In genomic region chr22:46663436-46664100, GRCh38 we compare ENCODE assay signal across 25 cellular contexts.
"Had no signal": no experiment of that assay in that cellular context is flagged by ENCODE, and none has a peak within 500 bp of the region (broad histone marks: within the 10 kb centered on the region; RNA-seq: fewer than 3 reads in every experiment).

No MANE protein-coding gene starts in this region.

- H3K4me3 Mint-ChIP-seq: activated CD4-positive, alpha-beta T cell treated with anti-CD3 and anti-CD28 coated beads, Interleukin-2, amount 10 ng/mL, durations not matched to agents 24 days and 14 days; activated naive CD8-positive, alpha-beta T cell; T-helper 1 cell treated with Interleukin-12 subunit alpha and Interleukin-12 subunit beta and Interleukin-4 antibody, amounts not matched to agents 30 μg/mL and 1 μg/mL, for 36 hours; WTC11 had no signal

- ATAC-seq: WTC11 had no signal

- H3K4me3 ChIP-seq: adrenal gland, SJSA1 had no signal

- H3K27ac Mint-ChIP-seq: activated CD4-positive, alpha-beta T cell treated with anti-CD3 and anti-CD28 coated beads, Interleukin-2, amount 10 ng/mL, durations not matched to agents 24 days and 14 days; activated naive CD8-positive, alpha-beta T cell; T-helper 1 cell treated with Interleukin-12 subunit alpha and Interleukin-12 subunit beta and Interleukin-4 antibody, amounts not matched to agents 30 μg/mL and 1 μg/mL, for 36 hours had no signal

- H3K27me3 ChIP-seq: adrenal gland, SJSA1 had no signal

- H3K4me1 ChIP-seq: SJSA1 had no signal

- H3K9me3 Mint-ChIP-seq: activated CD4-positive, alpha-beta T cell treated with anti-CD3 and anti-CD28 coated beads, Interleukin-2, amount 10 ng/mL, durations not matched to agents 24 days and 14 days; T-helper 1 cell treated with Interleukin-12 subunit alpha and Interleukin-12 subunit beta and Interleukin-4 antibody, amounts not matched to agents 30 μg/mL and 1 μg/mL, for 36 hours; WTC11 had no signal

- H3K36me3 Mint-ChIP-seq: activated naive CD8-positive, alpha-beta T cell; WTC11 had no signal

- H3K27ac ChIP-seq: SJSA1 had no signal

- H3K27me3 Mint-ChIP-seq: activated CD4-positive, alpha-beta T cell treated with anti-CD3 and anti-CD28 coated beads, Interleukin-2, amount 10 ng/mL, durations not matched to agents 24 days and 14 days; activated naive CD8-positive, alpha-beta T cell had no signal

- H3K9me3 ChIP-seq: adrenal gland, SJSA1 had no signal

- DNase-seq: activated CD4-positive, alpha-beta T cell treated with anti-CD3 and anti-CD28 coated beads for 1 hour; activated CD4-positive, alpha-beta T cell treated with anti-CD3 and anti-CD28 coated beads, Interleukin-2, amount 10 ng/mL, durations not matched to agents 24 days and 14 days; activated CD4-positive, alpha-beta T cell treated with anti-CD3 and anti-CD28 coated beads, Interleukin-2, amount 50 U/mL, for 48 hours; activated effector memory CD4-positive, alpha-beta T cell treated with Interleukin-2 at 50 U/mL for 16 hours; activated naive CD4-positive, alpha-beta T cell; activated T-cell treated with anti-CD3 and anti-CD28 coated beads for 4 hours; adrenal gland; anterior cingulate cortex; caudate nucleus; Kasumi-1; KBM-7; NCI-H1105 treated with DMSO at 0.1 percent for 48 hours; NCI-H1436 treated with DMSO at 0.1 percent for 48 hours; NCI-H187; NCI-H2081; NCI-H510A treated with DMSO at 0.1 percent for 48 hours; NCI-H69; NK-92 treated with Interleukin-12 subunit alpha and Interleukin-12 subunit beta, amount 100 ng/mL, for 24 hours; OCI-M1; SHP77; T-helper 9 cell had no signal

- H3K36me3 ChIP-seq: SJSA1 had no signal
